In the genomic region with DNA sequence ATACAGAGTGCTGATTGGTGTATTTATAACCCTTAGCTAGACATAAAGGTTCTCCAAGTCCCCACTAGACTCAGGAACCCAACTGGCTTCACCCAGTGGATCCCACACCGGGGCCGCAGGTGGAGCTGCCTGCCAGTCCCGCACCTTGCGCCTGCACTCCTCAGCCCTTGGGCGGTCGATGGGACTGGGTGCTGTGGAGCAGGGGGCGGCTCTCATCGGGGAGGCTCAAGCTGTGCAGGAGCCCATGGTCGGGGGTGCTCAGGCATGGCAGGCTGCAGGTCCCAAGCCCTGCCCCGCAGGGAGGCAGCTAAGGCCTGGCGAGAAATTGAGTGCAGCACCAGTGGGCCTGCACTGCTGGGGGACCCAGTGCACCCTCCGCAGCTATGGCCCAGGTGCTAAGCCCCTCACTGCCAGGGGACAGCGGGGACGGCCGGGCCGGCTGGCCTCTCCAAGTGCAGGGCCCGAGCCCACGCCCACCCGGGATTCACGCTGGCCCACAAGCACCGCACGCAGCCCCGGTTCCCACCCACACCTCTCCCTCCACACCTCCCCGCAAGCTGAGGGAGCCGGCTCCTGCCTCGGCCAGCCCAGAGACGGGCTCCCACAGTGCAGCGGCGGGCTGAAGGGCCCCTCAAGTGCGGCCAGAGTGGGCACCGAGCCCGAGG, we compare ENCODE assay signal across 19 cellular contexts. TPM values are rescaled to one million over a fixed set of nuclear protein-coding genes. Genes with fewer than 3 reads are reported as not detected.
"Had no signal": no experiment of that assay in that cellular context is flagged by ENCODE, and none has a peak within 500 bp of the region (broad histone marks: within the 10 kb centered on the region; RNA-seq: fewer than 3 reads in every experiment).

No MANE protein-coding gene starts in this region.

RNA-seq across cellular contexts. Expression of a gene that starts 23.6 kb away (rescaled TPM):
- total RNA-seq: activated naive CD4-positive, alpha-beta T cell treated with anti-CD3 and anti-CD28 coated beads for 36 hours; activated naive CD4-positive, alpha-beta T cell treated with anti-CD3 and anti-CD28 coated beads, Interleukin-2, amount 50 U/mL, for 72 hours; activated naive CD8-positive, alpha-beta T cell treated with anti-CD3 and anti-CD28 coated beads for 36 hours; activated naive CD8-positive, alpha-beta T cell treated with anti-CD3 and anti-CD28 coated beads, Interleukin-2, amount 10 ng/mL, durations not matched to agents 7 days and 5 days; activated T-cell treated with anti-CD3 and anti-CD28 coated beads, Interleukin-2, amount 50 U/mL, for 4 hours; activated T-cell treated with anti-CD3 and anti-CD28 coated beads, Interleukin-2, amount 50 U/mL, for 72 hours; activated T-helper 1 cell treated with anti-CD3 and anti-CD28 coated beads, Interleukin-12 subunit alpha, Interleukin-12 subunit beta, Interleukin-2, Interleukin-4 antibody, amounts not matched to agents 30 ng/mL and 10 ng/mL and 1 ng/mL, durations not matched to agents 14 hours and 24 hours and 36 hours; activated T-helper 17 cell treated with anti-CD3 and anti-CD28 coated beads, Interleukin-2, amount 50 U/mL, for 72 hours; activated T-helper 2 cell treated with anti-CD3 and anti-CD28 coated beads, Interferon-gamma antibody, Interleukin-2, Interleukin-4, amounts not matched to agents 10 μg/mL and 5 μg/mL and 100 μg/mL, durations not matched to agents 14 hours and 24 hours and 36 hours; adrenal gland; aorta; ascending aorta; astrocyte; body of pancreas; breast epithelium; bronchial epithelial cell; cardiac muscle cell; cardiac septum; cerebellum had no signal

RNA-seq across cellular contexts. Expression of a gene that starts 44.4 kb away (rescaled TPM):
- total RNA-seq: activated naive CD4-positive, alpha-beta T cell treated with anti-CD3 and anti-CD28 coated beads for 36 hours; activated naive CD4-positive, alpha-beta T cell treated with anti-CD3 and anti-CD28 coated beads, Interleukin-2, amount 50 U/mL, for 72 hours; activated naive CD8-positive, alpha-beta T cell treated with anti-CD3 and anti-CD28 coated beads for 36 hours; activated naive CD8-positive, alpha-beta T cell treated with anti-CD3 and anti-CD28 coated beads, Interleukin-2, amount 10 ng/mL, durations not matched to agents 7 days and 5 days; activated T-cell treated with anti-CD3 and anti-CD28 coated beads, Interleukin-2, amount 50 U/mL, for 4 hours; activated T-cell treated with anti-CD3 and anti-CD28 coated beads, Interleukin-2, amount 50 U/mL, for 72 hours; activated T-helper 1 cell treated with anti-CD3 and anti-CD28 coated beads, Interleukin-12 subunit alpha, Interleukin-12 subunit beta, Interleukin-2, Interleukin-4 antibody, amounts not matched to agents 30 ng/mL and 10 ng/mL and 1 ng/mL, durations not matched to agents 14 hours and 24 hours and 36 hours; activated T-helper 17 cell treated with anti-CD3 and anti-CD28 coated beads, Interleukin-2, amount 50 U/mL, for 72 hours; activated T-helper 2 cell treated with anti-CD3 and anti-CD28 coated beads, Interferon-gamma antibody, Interleukin-2, Interleukin-4, amounts not matched to agents 10 μg/mL and 5 μg/mL and 100 μg/mL, durations not matched to agents 14 hours and 24 hours and 36 hours; adrenal gland; aorta; ascending aorta; astrocyte; body of pancreas; breast epithelium; bronchial epithelial cell; cardiac muscle cell; cardiac septum; cerebellum had no signal
